In the genomic region with DNA sequence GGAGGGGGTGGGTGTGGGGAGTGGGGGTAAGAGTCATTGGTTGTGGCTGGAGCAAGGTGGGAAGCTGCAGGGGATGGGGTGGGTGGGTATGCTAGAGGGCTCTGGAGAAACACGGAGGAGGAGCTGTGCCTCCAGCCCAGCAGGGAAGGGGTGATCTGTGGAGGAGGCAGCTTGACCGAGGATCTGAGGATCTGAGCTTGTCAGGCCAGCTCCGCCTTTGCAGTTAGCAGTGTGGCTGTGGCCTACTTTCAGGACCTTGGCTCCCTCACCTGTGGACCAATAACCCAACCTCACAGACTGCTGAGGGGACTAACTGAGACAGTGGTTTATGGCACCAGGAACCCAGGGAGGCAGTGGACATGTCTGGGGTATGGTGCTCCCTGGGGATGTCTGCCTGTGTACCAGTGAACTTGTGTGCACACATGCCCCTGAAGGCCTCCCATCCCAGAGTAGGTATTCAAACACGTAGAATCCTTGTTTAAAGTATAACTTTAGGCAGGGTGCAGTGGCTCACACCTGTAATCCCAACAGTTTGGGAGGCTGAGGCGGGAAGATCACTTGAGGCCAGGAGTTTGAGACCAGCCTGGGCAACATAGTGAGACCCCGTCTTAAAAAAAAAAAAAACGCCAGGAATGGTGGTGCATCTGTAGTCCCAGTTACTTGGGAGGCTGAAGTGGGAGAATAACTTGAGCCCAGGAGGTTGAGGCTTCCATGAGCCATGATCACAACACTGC, we compare ENCODE assay signal across 17 cellular contexts. TPM values are rescaled to one million over a fixed set of nuclear protein-coding genes. Genes with fewer than 3 reads are reported as not detected.
DNase-seq lines count a peak whose midpoint lies in the region; ATAC-seq and TF ChIP-seq lines count a peak whose summit lies in the region.
"Had no signal": no experiment of that assay in that cellular context is flagged by ENCODE, and none has a peak within 500 bp of the region (broad histone marks: within the 10 kb centered on the region; RNA-seq: fewer than 3 reads in every experiment).

No MANE protein-coding gene starts in this region.

- H3K27me3 ChIP-seq in osteoblast (ENCODE audit: insufficient read depth, low read length) (peaks cover 14% of the 10 kb centered on the region), HAP-1 (ENCODE audit: low read depth) (peaks cover 22% of the 10 kb centered on the region; the same call in 1 of the 2 replicates)
- H3K27me3 ChIP-seq: BLaER1 treated with 17β-estradiol and CSF1 and Interleukin-3, amounts not matched to agents 10 nM and 100 nM had no signal

- in situ Hi-C loops in HAP-1 (cut with MboI; ENCODE audit: low sequenced_read_pairs) = no loop called here

- TF ChIP-seq CTCF in HEK293 (tag by site-specific recombination; IDR thresholded peaks at IDR 0.05) = no peak
- no peak for TF ChIP-seq CTCF in osteoblast (IDR thresholded peaks at IDR 0.05; ENCODE audit: extremely low read depth, low read depth, low read length)

- no peak overlapping the region for H3K4me2 ChIP-seq in osteoblast (ENCODE audit: insufficient read depth, low read length)
- H3K4me2 ChIP-seq: A549; BLaER1 treated with 17β-estradiol and CSF1 and Interleukin-3, amounts not matched to agents 10 nM and 100 nM had no signal

- no peak overlapping the region for H3K27ac ChIP-seq in HEK293 (ENCODE audit: extremely low read depth, low read depth, low read length)
- H3K27ac ChIP-seq in osteoblast (ENCODE audit: low read depth, low read length) = no peak overlapping the region
- H3K27ac ChIP-seq: 22Rv1; A549; BLaER1 treated with 17β-estradiol and CSF1 and Interleukin-3, amounts not matched to agents 10 nM and 100 nM; C4-2B had no signal

- H3K9me3 ChIP-seq in HEK293 (ENCODE audit: control insufficient read depth, insufficient read depth, low read depth, low read length) (no peaks in the 10 kb centered on the region), osteoblast (ENCODE audit: low read depth, low read length) (no peaks in the 10 kb centered on the region), HAP-1 (no peaks in the 10 kb centered on the region)
- H3K9me3 ChIP-seq: A549, Caco-2 had no signal

- H3K4me1 ChIP-seq in HEK293 (ENCODE audit: control insufficient read depth, insufficient read depth, low read length) (no peaks in the 10 kb centered on the region), osteoblast (ENCODE audit: insufficient read depth, low read length) (no peaks in the 10 kb centered on the region), HAP-1 (no peaks in the 10 kb centered on the region)
- H3K4me1 ChIP-seq: A549, Caco-2 had no signal

- H3K4me3 ChIP-seq in HEK293 (ENCODE audit: low read depth, low read length) (no peak overlapping the region), osteoblast (ENCODE audit: insufficient read depth, low read length) (no peak overlapping the region), HAP-1 (no peak overlapping the region)
- H3K4me3 ChIP-seq: A549; BLaER1 treated with 17β-estradiol and CSF1 and Interleukin-3, amounts not matched to agents 10 nM and 100 nM had no signal

- H2AFZ ChIP-seq in osteoblast (ENCODE audit: low read length) = no peak overlapping the region

- POLR2A ChIA-PET in HEK293 (lab: Yijun Ruan, JAX) = no interaction called here

- H4K20me1 ChIP-seq in osteoblast (ENCODE audit: insufficient read depth, low read length) = no peaks in the 10 kb centered on the region
- H4K20me1 ChIP-seq: BLaER1 treated with 17β-estradiol and CSF1 and Interleukin-3, amounts not matched to agents 10 nM and 100 nM had no signal

- H3K36me3 ChIP-seq in HEK293 (ENCODE audit: control insufficient read depth in 2 of 2, insufficient read depth in 1 of 2, low read length in 2 of 2) (no peaks in the 10 kb centered on the region), osteoblast (ENCODE audit: insufficient read depth, low read length) (no peaks in the 10 kb centered on the region), HAP-1 (replicated peaks) (no peaks in the 10 kb centered on the region)
- H3K36me3 ChIP-seq: BLaER1 treated with 17β-estradiol and CSF1 and Interleukin-3, amounts not matched to agents 10 nM and 100 nM had no signal

- ATAC-seq in GM18867 (IDR thresholded peaks at IDR 0.05; ENCODE audit: unreplicated experiment) = no peak
- ATAC-seq: A549; CD8-positive, alpha-beta T cell had no signal

- CTCF ChIA-PET in HEK293 (lab: Yijun Ruan, JAX) = no interaction called here

- H3K79me2 ChIP-seq in osteoblast (ENCODE audit: insufficient read depth, low read length) = no peaks in the 10 kb centered on the region

- DNase-seq in left kidney (ENCODE audit: low read depth, low spot score) = peak; percentile 27
- DNase-seq in osteoblast (ENCODE audit: insufficient read length, low spot score, missing footprints) = peak; percentile 62
- no peak for DNase-seq in HAP-1 (ENCODE audit: low spot score in 2 of 2)
- DNase-seq: AML-193; Caco-2; Calu3; CD4-positive, alpha-beta T cell; CD8-positive, alpha-beta T cell; DMS79 treated with DMSO at 0.1 percent for 48 hours; GF-D8 had no signal

TF ChIP-seq in HEK293, 187 proteins besides CTCF, POLR2A, EP300 and RAD21:
- TF ChIP-seq ZNF202 (tag by site-specific recombination; IDR thresholded peaks at IDR 0.05; ENCODE audit: borderline replicate concordance) (no peak), EGR2 (tag by site-specific recombination; IDR thresholded peaks at IDR 0.05; ENCODE audit: low read depth) (peak; percentile 71), ZNF214 (tag by site-specific recombination; IDR thresholded peaks at IDR 0.05; ENCODE audit: borderline replicate concordance) (no peak), ZNF121 (tag by site-specific recombination; IDR thresholded peaks at IDR 0.05) (0 out of 2 replicates have a peak, but pooled peaks have one; percentile 51), ZFHX2 (tag by site-specific recombination; conservative IDR thresholded peaks at IDR 0.05) (peak; percentile 41)

RNA-seq across cellular contexts. Expression of gene LINGO1, which starts 52.5 kb away (rescaled TPM):
- total RNA-seq in osteoblast = under 0.01 and 1.1 TPM in 2 replicates
- total RNA-seq: B cell; Calu3; CD4-positive, alpha-beta T cell; CD8-positive, alpha-beta T cell had no signal

Comparison
In these comparisons a context has a peak if more than half of its experiments do, and no peak if none do; other contexts are left out.
1. DNase-seq: peak in left kidney (single experiment) and osteoblast (single experiment); none in HAP-1 (0 of 2).